Comparison of ENCODE assay signal across 28 cellular contexts in the genomic region with DNA sequence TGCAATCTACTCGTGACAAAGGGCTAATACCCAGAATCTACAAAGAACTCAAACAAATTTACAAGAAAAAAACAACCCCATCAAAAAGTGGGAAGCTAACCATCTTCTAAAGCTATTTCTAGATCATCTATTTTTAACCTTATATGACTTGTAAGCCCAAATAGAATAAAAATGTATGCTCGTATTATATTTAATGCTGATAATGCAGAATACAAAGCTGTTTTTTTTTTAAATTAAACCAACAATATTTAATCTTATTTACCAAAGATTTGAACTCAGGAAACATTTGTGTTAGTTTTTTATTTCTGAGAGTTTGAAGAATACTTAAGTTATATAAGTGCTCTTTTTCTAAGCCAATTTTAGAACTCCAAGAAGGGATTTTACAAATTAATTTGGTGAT.
"Had no signal": no experiment of that assay in that cellular context is flagged by ENCODE, and none has a peak within 500 bp of the region (broad histone marks: within the 10 kb centered on the region; RNA-seq: fewer than 3 reads in every experiment).

No MANE protein-coding gene starts in this region.

- H3K27me3 ChIP-seq: colonic mucosa, dorsolateral prefrontal cortex, esophagus muscularis mucosa, esophagus squamous epithelium, foreskin keratinocyte, gastrocnemius medialis, gastroesophageal sphincter, heart left ventricle, heart right ventricle, hepatocyte had no signal

- H3K36me3 ChIP-seq: colonic mucosa, esophagus muscularis mucosa, esophagus squamous epithelium, gastrocnemius medialis, gastroesophageal sphincter, heart left ventricle, heart right ventricle had no signal

- H3K9me3 ChIP-seq: colonic mucosa, esophagus muscularis mucosa, esophagus squamous epithelium, gastrocnemius medialis, gastroesophageal sphincter, heart left ventricle, heart right ventricle had no signal

- H3K4me1 ChIP-seq: colonic mucosa, esophagus squamous epithelium, foreskin keratinocyte, gastrocnemius medialis had no signal

- DNase-seq: colonic mucosa; cortex of kidney; dermis blood vessel endothelial cell; dorsolateral prefrontal cortex; effector CD4-positive, alpha-beta T cell; effector CD8-positive, alpha-beta T cell; effector memory CD4-positive, alpha-beta T cell; effector memory CD8-positive, alpha-beta T cell; endodermal cell; erythroblast; esophagus squamous epithelium; foreskin fibroblast; foreskin keratinocyte; foreskin melanocyte; gastrocnemius medialis; glutamatergic neuron; head of caudate nucleus; heart left ventricle; heart right ventricle had no signal

- H3K4me3 ChIP-seq: colonic mucosa, coronary artery, dorsolateral prefrontal cortex, esophagus muscularis mucosa, esophagus squamous epithelium, gastrocnemius medialis, gastroesophageal sphincter, heart left ventricle, heart right ventricle, hepatocyte had no signal

- ATAC-seq: effector memory CD8-positive, alpha-beta T cell; esophagus mucosa; foreskin keratinocyte; gastrocnemius medialis; gastroesophageal sphincter; heart left ventricle; heart right ventricle had no signal

- H3K79me2 ChIP-seq: hepatocyte had no signal

- H3K4me2 ChIP-seq: hepatocyte had no signal

- FAIRE-seq: endometrium, endothelial cell of umbilical vein, frontal cortex had no signal

- H2AFZ ChIP-seq: hepatocyte had no signal

- H3K27ac ChIP-seq: colonic mucosa, coronary artery, dorsolateral prefrontal cortex, epithelial cell of prostate, esophagus muscularis mucosa, esophagus squamous epithelium, foreskin keratinocyte, gastrocnemius medialis, gastroesophageal sphincter, heart left ventricle, heart right ventricle, hepatocyte had no signal
